10 cellular contexts compared by ENCODE assay signal in the genomic region with DNA sequence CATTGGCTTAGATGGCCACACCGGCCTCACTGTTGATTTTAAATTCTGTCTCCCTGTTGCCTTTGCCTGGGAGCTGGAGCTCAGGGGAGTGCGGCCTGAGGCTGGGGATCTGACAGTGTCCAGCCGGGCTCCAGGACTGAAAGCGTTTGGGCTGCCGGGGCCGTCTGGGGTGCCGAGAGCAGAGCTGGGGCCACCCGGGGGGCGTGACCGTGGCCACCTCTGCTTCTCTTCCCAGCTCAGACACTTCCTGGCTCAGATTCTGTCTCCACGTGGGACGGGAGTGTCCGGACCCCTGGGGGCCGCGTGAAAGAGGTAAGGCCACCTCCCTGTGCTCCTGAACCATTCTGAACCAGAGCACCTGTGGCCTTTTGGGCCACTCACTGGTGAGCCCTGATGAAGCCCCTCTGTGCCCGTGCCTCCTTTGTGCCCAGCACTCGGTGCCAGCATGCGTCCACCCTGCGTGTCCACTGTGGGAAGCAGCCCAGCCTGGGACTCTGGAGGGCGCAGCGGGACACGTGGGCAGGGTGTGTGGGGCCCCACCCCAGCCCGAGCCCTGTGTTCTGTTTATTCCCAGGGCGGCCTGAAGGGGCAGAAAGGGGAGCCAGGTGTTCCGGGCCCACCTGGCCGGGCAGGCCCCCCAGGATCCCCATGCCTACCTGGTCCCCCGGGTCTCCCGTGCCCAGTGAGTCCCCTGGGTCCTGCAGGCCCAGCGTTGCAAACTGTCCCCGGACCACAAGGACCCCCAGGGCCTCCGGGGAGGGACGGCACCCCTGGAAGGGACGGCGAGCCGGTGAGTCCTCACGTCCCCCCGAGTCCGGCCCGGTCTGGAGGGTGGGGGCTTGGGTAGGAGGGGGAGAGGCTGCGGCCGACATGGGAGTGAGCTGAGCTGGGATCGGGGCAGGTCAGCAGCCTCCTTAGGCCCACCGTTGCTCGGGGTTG.
DNase-seq lines count a peak whose midpoint lies in the region; ATAC-seq and TF ChIP-seq lines count a peak whose summit lies in the region.
"Had no signal": no experiment of that assay in that cellular context is flagged by ENCODE, and none has a peak within 500 bp of the region (broad histone marks: within the 10 kb centered on the region; RNA-seq: fewer than 3 reads in every experiment).

No MANE protein-coding gene starts in this region.

- no peak for DNase-seq in activated CD4-positive, alpha-beta T cell treated with anti-CD3 and anti-CD28 coated beads, Interleukin-2, amount 10 ng/mL, durations not matched to agents 24 days and 14 days
- no peak for DNase-seq in activated CD4-positive, alpha-beta T cell treated with anti-CD3 and anti-CD28 coated beads for 4 hours
- DNase-seq in ascending aorta (ENCODE audit: low spot score in 2 of 2) (no peak), thoracic aorta (ENCODE audit: low spot score) (no peak), dedifferentiated amniotic fluid mesenchymal stem cell (ENCODE audit: extremely low spot score) (no peak), medulla oblongata (ENCODE audit: extremely low spot score) (no peak), sciatic nerve (ENCODE audit: low spot score) (no peak)

- WGBS in liver = 78% methylated on average over 44 of the region's 44 CpGs

- no peaks in the 10 kb centered on the region for H3K27me3 Mint-ChIP-seq in activated CD4-positive, alpha-beta T cell treated with anti-CD3 and anti-CD28 coated beads, Interleukin-2, amount 10 ng/mL, durations not matched to agents 24 days and 14 days

- H3K4me3 Mint-ChIP-seq in activated CD4-positive, alpha-beta T cell treated with anti-CD3 and anti-CD28 coated beads, Interleukin-2, amount 10 ng/mL, durations not matched to agents 24 days and 14 days = peak overlapping the region; percentile 82

- no peak overlapping the region for H3K9ac ChIP-seq in liver (ENCODE audit: low read depth in 1 of 2, low read length in 2 of 2)

- H3K4me1 ChIP-seq in ascending aorta (peaks cover 3 to 5% of the 10 kb centered on the region in 2 donors), liver (ENCODE audit: control insufficient read depth in 4 of 4, insufficient read depth in 4 of 4, low read length in 3 of 4) (peaks cover 3 to 19% (median 9%) of the 10 kb centered on the region in 4 donors), thoracic aorta (ENCODE audit: control insufficient read depth in 1 of 2, low read depth in 2 of 2) (peaks cover 0 to 11% of the 10 kb centered on the region in 2 donors)

- H3K4me1 Mint-ChIP-seq in activated CD4-positive, alpha-beta T cell treated with anti-CD3 and anti-CD28 coated beads, Interleukin-2, amount 10 ng/mL, durations not matched to agents 24 days and 14 days = peaks cover 22% of the 10 kb centered on the region

- ATAC-seq in thoracic aorta (ENCODE audit: insufficient number of reproducible peaks, low FRiP score, low read depth) = no peak
- ATAC-seq in sciatic nerve = no peak

- no peaks in the 10 kb centered on the region for H3K27me3 ChIP-seq in ascending aorta
- no peaks in the 10 kb centered on the region for H3K27me3 ChIP-seq in liver (ENCODE audit: control insufficient read depth in 4 of 4, insufficient read depth in 4 of 4, low read length in 3 of 4)
- H3K27me3 ChIP-seq in thoracic aorta (replicated peaks; ENCODE audit: insufficient read depth) = no peaks in the 10 kb centered on the region

- H3K9me3 ChIP-seq in ascending aorta = no peaks in the 10 kb centered on the region
- no peaks in the 10 kb centered on the region for H3K9me3 ChIP-seq in liver (ENCODE audit: control insufficient read depth in 4 of 4, low read length in 3 of 4)
- no peaks in the 10 kb centered on the region for H3K9me3 ChIP-seq in thoracic aorta
- H3K9me3 ChIP-seq: A549 had no signal

- no peaks in the 10 kb centered on the region for H3K36me3 Mint-ChIP-seq in activated CD4-positive, alpha-beta T cell treated with anti-CD3 and anti-CD28 coated beads, Interleukin-2, amount 10 ng/mL, durations not matched to agents 24 days and 14 days (ENCODE audit: low read depth)

- H3K36me3 ChIP-seq in ascending aorta = peaks cover 48 to 82% of the 10 kb centered on the region in 2 donors
- peaks cover 27 to 61% (median 33%) of the 10 kb centered on the region in 4 donors for H3K36me3 ChIP-seq in liver (ENCODE audit: control insufficient read depth in 4 of 4, insufficient read depth in 3 of 4, low read depth in 1 of 4, low read length in 3 of 4)
- peaks cover 52% of the 10 kb centered on the region for H3K36me3 ChIP-seq in thoracic aorta

- no peak for TF ChIP-seq CTCF in ascending aorta (IDR thresholded peaks at IDR 0.05)
- TF ChIP-seq CTCF in liver (IDR thresholded peaks at IDR 0.05; ENCODE audit: low read depth, low read length, missing input control) = no peak
- no peak for TF ChIP-seq CTCF in thoracic aorta (IDR thresholded peaks at IDR 0.05)

- H3K27ac Mint-ChIP-seq in activated CD4-positive, alpha-beta T cell treated with anti-CD3 and anti-CD28 coated beads, Interleukin-2, amount 10 ng/mL, durations not matched to agents 24 days and 14 days = peak overlapping the region; percentile 98

- no peaks in the 10 kb centered on the region for H3K9me3 Mint-ChIP-seq in activated CD4-positive, alpha-beta T cell treated with anti-CD3 and anti-CD28 coated beads, Interleukin-2, amount 10 ng/mL, durations not matched to agents 24 days and 14 days

- H3K27ac ChIP-seq in ascending aorta (peak overlapping the region; percentile 31 to 53), liver (ENCODE audit: low read depth in 1 of 2, low read length in 2 of 2) (peak overlapping the region; percentile 3 to 45), thoracic aorta (peak overlapping the region; percentile 39 to 61)
- H3K27ac ChIP-seq: epithelial cell of prostate had no signal

- intact Hi-C loops in activated CD4-positive, alpha-beta T cell treated with anti-CD3 and anti-CD28 coated beads, Interleukin-2, amount 10 ng/mL, durations not matched to agents 24 days and 14 days (cut with micrococcal nuclease) = loop anchor here (1.0 to 5.0 kb wide), 3 partner anchors 75 to 343 kb away; no protein-coding TSS in a partner anchor
- intact Hi-C loops in ascending aorta (cut with DNase I) (no loop called here), sciatic nerve (cut with DNase I) (no loop called here)

- no peak for TF ChIP-seq RAD21 in liver (IDR thresholded peaks at IDR 0.05)

- H3K4me3 ChIP-seq in ascending aorta (no peak overlapping the region), liver (ENCODE audit: low read depth in 1 of 3, low read length in 3 of 3) (no peak overlapping the region), thoracic aorta (peak overlapping the region; percentile 50)
- H3K4me3 ChIP-seq: A549 had no signal

TF ChIP-seq in liver, 16 proteins besides CTCF, POLR2A, EP300 and RAD21:
- no peak for TF ChIP-seq JUND (IDR thresholded peaks at IDR 0.05)
- TF ChIP-seq GABPA (IDR thresholded peaks at IDR 0.05 in 1 of 2, conservative IDR thresholded peaks at IDR 0.05 in 1 of 2) = no peak
- no peak for TF ChIP-seq HNF4A (conservative IDR thresholded peaks at IDR 0.05)
- no peak for TF ChIP-seq FOXA1 (IDR thresholded peaks at IDR 0.05)
- TF ChIP-seq TAF1 (conservative IDR thresholded peaks at IDR 0.05) = no peak
- TF ChIP-seq, protein P1, sequence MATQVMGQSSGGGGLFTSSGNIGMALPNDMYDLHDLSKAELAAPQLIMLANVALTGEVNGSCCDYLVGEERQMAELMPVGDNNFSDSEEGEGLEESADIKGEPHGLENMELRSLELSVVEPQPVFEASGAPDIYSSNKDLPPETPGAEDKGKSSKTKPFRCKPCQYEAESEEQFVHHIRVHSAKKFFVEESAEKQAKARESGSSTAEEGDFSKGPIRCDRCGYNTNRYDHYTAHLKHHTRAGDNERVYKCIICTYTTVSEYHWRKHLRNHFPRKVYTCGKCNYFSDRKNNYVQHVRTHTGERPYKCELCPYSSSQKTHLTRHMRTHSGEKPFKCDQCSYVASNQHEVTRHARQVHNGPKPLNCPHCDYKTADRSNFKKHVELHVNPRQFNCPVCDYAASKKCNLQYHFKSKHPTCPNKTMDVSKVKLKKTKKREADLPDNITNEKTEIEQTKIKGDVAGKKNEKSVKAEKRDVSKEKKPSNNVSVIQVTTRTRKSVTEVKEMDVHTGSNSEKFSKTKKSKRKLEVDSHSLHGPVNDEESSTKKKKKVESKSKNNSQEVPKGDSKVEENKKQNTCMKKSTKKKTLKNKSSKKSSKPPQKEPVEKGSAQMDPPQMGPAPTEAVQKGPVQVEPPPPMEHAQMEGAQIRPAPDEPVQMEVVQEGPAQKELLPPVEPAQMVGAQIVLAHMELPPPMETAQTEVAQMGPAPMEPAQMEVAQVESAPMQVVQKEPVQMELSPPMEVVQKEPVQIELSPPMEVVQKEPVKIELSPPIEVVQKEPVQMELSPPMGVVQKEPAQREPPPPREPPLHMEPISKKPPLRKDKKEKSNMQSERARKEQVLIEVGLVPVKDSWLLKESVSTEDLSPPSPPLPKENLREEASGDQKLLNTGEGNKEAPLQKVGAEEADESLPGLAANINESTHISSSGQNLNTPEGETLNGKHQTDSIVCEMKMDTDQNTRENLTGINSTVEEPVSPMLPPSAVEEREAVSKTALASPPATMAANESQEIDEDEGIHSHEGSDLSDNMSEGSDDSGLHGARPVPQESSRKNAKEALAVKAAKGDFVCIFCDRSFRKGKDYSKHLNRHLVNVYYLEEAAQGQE (IDR thresholded peaks at IDR 0.05) = no peak
- no peak for TF ChIP-seq RXRA (IDR thresholded peaks at IDR 0.05)
TF ChIP-seq in liver: peak in this region for 0.
